1 cellular context compared by ENCODE assay signal in the genomic region with DNA sequence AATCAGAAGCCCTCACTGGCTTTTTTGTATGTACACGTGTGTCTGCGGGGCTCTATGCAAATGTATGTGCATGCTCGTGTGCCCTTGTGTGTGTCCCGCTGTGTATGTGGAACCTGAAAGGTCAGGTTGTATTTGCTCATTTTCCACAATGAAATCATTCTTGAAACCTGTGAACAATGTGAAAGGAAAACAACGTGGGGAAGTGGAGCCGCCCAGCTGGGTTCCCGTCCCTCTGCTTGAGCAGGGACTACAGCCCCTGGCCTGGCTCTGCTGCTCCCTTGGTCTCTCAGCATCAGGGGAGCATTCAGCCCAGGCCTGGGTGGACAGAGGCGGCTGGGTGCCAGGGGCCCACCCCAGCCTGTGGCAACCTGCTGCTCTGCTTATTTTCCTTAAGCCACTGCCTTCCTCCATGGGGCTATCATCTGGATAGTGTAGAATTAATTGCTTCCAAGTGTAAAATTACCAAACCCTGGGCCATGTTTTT.
TF ChIP-seq lines count a peak whose summit lies in the region.

No MANE protein-coding gene starts in this region.

TF ChIP-seq in HepG2, 621 proteins besides CTCF, POLR2A, EP300 and RAD21:
- TF ChIP-seq TFAP4 (IDR thresholded peaks at IDR 0.05; ENCODE audit: borderline replicate concordance, low read depth) (peak; percentile 38; the same call in 1 of the 2 replicates), FOXA1 (IDR thresholded peaks at IDR 0.05) (no peak), FOXA1 (CRISPR knock-in tag; IDR thresholded peaks at IDR 0.05) (0 out of 2 replicates have a peak, but pooled peaks have one; percentile 22), FOXA3 (CRISPR knock-in tag; IDR thresholded peaks at IDR 0.05) (peak; percentile 13; the same call in 1 of the 2 replicates), SOX5 (CRISPR knock-in tag; IDR thresholded peaks at IDR 0.05; ENCODE audit: borderline replicate concordance) (peak; percentile 50; the same call in 1 of the 2 replicates), NR2F6 (IDR thresholded peaks at IDR 0.05) (no peak), NR2F6 (CRISPR knock-in tag; IDR thresholded peaks at IDR 0.05) (peak; percentile 23; the same call in 1 of the 2 replicates), SMAD3 (CRISPR knock-in tag; IDR thresholded peaks at IDR 0.05) (no peak), SETDB1 (CRISPR knock-in tag; IDR thresholded peaks at IDR 0.05; ENCODE audit: borderline replicate concordance) (no peak), SAP130 (CRISPR knock-in tag; IDR thresholded peaks at IDR 0.05; ENCODE audit: low read depth) (peak; percentile 49), SOX6 (IDR thresholded peaks at IDR 0.05) (no peak), SOX6 (CRISPR knock-in tag; IDR thresholded peaks at IDR 0.05) (peak; percentile 39), NCOA1 (CRISPR knock-in tag; IDR thresholded peaks at IDR 0.05) (no peak), ZNF687 (CRISPR knock-in tag; IDR thresholded peaks at IDR 0.05) (0 out of 2 replicates have a peak, but pooled peaks have one; percentile 11), SOX13 (IDR thresholded peaks at IDR 0.05) (no peak), SOX13 (CRISPR knock-in tag; conservative IDR thresholded peaks at IDR 0.05 in 1 of 2, IDR thresholded peaks at IDR 0.05 in 1 of 2) (peak in 1 of 2 experiments; percentile 60; a peak in 2 of 4 replicates)
- TF ChIP-seq, protein P1, sequence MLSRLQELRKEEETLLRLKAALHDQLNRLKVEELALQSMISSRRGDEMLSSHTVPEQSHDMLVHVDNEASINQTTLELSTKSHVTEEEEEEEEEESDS (CRISPR knock-in tag; IDR thresholded peaks at IDR 0.05; ENCODE audit: borderline replicate concordance): no peak
- TF ChIP-seq, protein P2, sequence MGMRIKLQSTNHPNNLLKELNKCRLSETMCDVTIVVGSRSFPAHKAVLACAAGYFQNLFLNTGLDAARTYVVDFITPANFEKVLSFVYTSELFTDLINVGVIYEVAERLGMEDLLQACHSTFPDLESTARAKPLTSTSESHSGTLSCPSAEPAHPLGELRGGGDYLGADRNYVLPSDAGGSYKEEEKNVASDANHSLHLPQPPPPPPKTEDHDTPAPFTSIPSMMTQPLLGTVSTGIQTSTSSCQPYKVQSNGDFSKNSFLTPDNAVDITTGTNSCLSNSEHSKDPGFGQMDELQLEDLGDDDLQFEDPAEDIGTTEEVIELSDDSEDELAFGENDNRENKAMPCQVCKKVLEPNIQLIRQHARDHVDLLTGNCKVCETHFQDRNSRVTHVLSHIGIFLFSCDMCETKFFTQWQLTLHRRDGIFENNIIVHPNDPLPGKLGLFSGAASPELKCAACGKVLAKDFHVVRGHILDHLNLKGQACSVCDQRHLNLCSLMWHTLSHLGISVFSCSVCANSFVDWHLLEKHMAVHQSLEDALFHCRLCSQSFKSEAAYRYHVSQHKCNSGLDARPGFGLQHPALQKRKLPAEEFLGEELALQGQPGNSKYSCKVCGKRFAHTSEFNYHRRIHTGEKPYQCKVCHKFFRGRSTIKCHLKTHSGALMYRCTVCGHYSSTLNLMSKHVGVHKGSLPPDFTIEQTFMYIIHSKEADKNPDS (CRISPR knock-in tag; IDR thresholded peaks at IDR 0.05): no peak
- TF ChIP-seq, protein P3, sequence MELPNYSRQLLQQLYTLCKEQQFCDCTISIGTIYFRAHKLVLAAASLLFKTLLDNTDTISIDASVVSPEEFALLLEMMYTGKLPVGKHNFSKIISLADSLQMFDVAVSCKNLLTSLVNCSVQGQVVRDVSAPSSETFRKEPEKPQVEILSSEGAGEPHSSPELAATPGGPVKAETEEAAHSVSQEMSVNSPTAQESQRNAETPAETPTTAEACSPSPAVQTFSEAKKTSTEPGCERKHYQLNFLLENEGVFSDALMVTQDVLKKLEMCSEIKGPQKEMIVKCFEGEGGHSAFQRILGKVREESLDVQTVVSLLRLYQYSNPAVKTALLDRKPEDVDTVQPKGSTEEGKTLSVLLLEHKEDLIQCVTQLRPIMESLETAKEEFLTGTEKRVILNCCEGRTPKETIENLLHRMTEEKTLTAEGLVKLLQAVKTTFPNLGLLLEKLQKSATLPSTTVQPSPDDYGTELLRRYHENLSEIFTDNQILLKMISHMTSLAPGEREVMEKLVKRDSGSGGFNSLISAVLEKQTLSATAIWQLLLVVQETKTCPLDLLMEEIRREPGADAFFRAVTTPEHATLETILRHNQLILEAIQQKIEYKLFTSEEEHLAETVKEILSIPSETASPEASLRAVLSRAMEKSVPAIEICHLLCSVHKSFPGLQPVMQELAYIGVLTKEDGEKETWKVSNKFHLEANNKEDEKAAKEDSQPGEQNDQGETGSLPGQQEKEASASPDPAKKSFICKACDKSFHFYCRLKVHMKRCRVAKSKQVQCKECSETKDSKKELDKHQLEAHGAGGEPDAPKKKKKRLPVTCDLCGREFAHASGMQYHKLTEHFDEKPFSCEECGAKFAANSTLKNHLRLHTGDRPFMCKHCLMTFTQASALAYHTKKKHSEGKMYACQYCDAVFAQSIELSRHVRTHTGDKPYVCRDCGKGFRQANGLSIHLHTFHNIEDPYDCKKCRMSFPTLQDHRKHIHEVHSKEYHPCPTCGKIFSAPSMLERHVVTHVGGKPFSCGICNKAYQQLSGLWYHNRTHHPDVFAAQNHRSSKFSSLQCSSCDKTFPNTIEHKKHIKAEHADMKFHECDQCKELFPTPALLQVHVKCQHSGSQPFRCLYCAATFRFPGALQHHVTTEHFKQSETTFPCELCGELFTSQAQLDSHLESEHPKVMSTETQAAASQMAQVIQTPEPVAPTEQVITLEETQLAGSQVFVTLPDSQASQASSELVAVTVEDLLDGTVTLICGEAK (IDR thresholded peaks at IDR 0.05): no peak
- TF ChIP-seq, protein P3 (CRISPR knock-in tag; IDR thresholded peaks at IDR 0.05): no peak
